ENCODE assay signal across 1 cellular context in the genomic region with DNA sequence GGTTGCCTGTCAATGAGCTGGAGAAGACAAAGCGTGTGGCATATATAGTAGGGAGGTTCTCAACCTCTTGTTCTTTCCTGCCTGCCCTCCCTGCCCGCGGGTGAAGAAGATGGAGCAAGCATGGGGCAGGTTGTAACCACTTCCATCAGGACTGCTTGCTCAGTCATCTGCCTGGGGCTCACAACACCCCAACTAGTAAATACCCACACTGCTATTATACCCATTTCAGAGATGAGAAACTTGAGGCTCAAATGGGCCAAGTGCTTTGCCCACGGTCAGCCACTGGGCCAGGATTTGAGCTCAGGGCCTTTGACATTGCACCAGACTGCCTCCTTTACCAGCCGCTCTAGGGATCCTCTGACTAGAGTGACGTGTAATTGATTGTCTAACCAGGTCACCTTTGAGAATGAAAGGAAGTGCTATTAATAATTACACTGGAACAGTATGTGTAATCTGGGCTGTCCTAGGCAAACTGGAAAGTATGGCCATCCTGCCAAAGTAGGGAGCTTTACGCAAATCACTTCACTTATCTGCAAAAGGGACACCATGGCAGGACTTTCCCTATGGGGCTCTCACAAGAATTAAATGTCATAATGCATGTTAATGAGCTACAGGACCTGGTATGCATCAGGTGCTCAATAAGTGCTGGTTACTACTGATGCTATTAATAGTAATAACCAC.
TF ChIP-seq lines count a peak whose summit lies in the region.

No MANE protein-coding gene starts in this region.

TF ChIP-seq in GM23338, 12 proteins besides CTCF, POLR2A, EP300 and RAD21 (continued from another document):
- no peak for TF ChIP-seq EZH2 (IDR thresholded peaks at IDR 0.05; ENCODE audit: low read depth, unreplicated experiment)
TF ChIP-seq in GM23338: peak in this region for 0.
